ENCODE assay signal across 1 cellular context in genomic region chr5:151896041-151896691, GRCh38.
TF ChIP-seq lines count a peak whose summit lies in the region.

No MANE protein-coding gene starts in this region.

TF ChIP-seq in HEK293, 187 proteins besides CTCF, POLR2A, EP300 and RAD21 (continued from another document and continues in another):
- TF ChIP-seq, protein P1, sequence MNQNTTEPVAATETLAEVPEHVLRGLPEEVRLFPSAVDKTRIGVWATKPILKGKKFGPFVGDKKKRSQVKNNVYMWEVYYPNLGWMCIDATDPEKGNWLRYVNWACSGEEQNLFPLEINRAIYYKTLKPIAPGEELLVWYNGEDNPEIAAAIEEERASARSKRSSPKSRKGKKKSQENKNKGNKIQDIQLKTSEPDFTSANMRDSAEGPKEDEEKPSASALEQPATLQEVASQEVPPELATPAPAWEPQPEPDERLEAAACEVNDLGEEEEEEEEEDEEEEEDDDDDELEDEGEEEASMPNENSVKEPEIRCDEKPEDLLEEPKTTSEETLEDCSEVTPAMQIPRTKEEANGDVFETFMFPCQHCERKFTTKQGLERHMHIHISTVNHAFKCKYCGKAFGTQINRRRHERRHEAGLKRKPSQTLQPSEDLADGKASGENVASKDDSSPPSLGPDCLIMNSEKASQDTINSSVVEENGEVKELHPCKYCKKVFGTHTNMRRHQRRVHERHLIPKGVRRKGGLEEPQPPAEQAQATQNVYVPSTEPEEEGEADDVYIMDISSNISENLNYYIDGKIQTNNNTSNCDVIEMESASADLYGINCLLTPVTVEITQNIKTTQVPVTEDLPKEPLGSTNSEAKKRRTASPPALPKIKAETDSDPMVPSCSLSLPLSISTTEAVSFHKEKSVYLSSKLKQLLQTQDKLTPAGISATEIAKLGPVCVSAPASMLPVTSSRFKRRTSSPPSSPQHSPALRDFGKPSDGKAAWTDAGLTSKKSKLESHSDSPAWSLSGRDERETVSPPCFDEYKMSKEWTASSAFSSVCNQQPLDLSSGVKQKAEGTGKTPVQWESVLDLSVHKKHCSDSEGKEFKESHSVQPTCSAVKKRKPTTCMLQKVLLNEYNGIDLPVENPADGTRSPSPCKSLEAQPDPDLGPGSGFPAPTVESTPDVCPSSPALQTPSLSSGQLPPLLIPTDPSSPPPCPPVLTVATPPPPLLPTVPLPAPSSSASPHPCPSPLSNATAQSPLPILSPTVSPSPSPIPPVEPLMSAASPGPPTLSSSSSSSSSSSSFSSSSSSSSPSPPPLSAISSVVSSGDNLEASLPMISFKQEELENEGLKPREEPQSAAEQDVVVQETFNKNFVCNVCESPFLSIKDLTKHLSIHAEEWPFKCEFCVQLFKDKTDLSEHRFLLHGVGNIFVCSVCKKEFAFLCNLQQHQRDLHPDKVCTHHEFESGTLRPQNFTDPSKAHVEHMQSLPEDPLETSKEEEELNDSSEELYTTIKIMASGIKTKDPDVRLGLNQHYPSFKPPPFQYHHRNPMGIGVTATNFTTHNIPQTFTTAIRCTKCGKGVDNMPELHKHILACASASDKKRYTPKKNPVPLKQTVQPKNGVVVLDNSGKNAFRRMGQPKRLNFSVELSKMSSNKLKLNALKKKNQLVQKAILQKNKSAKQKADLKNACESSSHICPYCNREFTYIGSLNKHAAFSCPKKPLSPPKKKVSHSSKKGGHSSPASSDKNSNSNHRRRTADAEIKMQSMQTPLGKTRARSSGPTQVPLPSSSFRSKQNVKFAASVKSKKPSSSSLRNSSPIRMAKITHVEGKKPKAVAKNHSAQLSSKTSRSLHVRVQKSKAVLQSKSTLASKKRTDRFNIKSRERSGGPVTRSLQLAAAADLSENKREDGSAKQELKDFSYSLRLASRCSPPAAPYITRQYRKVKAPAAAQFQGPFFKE (tag by site-specific recombination; IDR thresholded peaks at IDR 0.05; ENCODE audit: borderline replicate concordance) = no peak
- TF ChIP-seq ZNF10 (tag by site-specific recombination; IDR thresholded peaks at IDR 0.05) (0 out of 2 replicates have a peak, but pooled peaks have one; percentile 21), ZNF449 (tag by site-specific recombination; IDR thresholded peaks at IDR 0.05) (no peak), ZNF416 (tag by site-specific recombination; IDR thresholded peaks at IDR 0.05) (no peak), GLIS1 (tag by site-specific recombination; IDR thresholded peaks at IDR 0.05) (peak; percentile 87), ZNF830 (tag by site-specific recombination; IDR thresholded peaks at IDR 0.05; ENCODE audit: low read depth) (no peak), PRDM6 (tag by site-specific recombination; IDR thresholded peaks at IDR 0.05) (peak; percentile 51; the same call in 1 of the 2 replicates), HOXA7 (CRISPR knock-in tag; IDR thresholded peaks at IDR 0.05; ENCODE audit: borderline replicate concordance) (no peak), INSM2 (tag by site-specific recombination; IDR thresholded peaks at IDR 0.05) (0 out of 2 replicates have a peak, but pooled peaks have one; percentile 11), ZNF2 (tag by site-specific recombination; IDR thresholded peaks at IDR 0.05) (no peak), ZNF76 (tag by site-specific recombination; IDR thresholded peaks at IDR 0.05; ENCODE audit: borderline replicate concordance, low read depth) (no peak), SCRT1 (tag by site-specific recombination; IDR thresholded peaks at IDR 0.05; ENCODE audit: borderline replicate concordance) (no peak), YY1 (tag by site-specific recombination; IDR thresholded peaks at IDR 0.05) (no peak), ZNF138 (tag by site-specific recombination; IDR thresholded peaks at IDR 0.05; ENCODE audit: borderline replicate concordance) (no peak), ZSCAN30 (tag by site-specific recombination; IDR thresholded peaks at IDR 0.05) (no peak), TSHZ1 (tag by site-specific recombination; IDR thresholded peaks at IDR 0.05; ENCODE audit: borderline replicate concordance) (no peak), ZNF280C (tag by site-specific recombination; IDR thresholded peaks at IDR 0.05) (no peak), SALL2 (tag by site-specific recombination; IDR thresholded peaks at IDR 0.05; ENCODE audit: borderline replicate concordance) (no peak), ZNF837 (tag by site-specific recombination; IDR thresholded peaks at IDR 0.05) (no peak), ZNF610 (tag by site-specific recombination; IDR thresholded peaks at IDR 0.05; ENCODE audit: borderline replicate concordance) (no peak), OSR2 (tag by site-specific recombination; IDR thresholded peaks at IDR 0.05) (no peak), BCL11B (tag by site-specific recombination; IDR thresholded peaks at IDR 0.05; ENCODE audit: low read depth) (no peak), ZNF776 (tag by site-specific recombination; IDR thresholded peaks at IDR 0.05; ENCODE audit: borderline replicate concordance) (no peak), ZNF132 (tag by site-specific recombination; IDR thresholded peaks at IDR 0.05; ENCODE audit: borderline replicate concordance) (no peak), ZNF777 (tag by site-specific recombination; IDR thresholded peaks at IDR 0.05; ENCODE audit: borderline replicate concordance) (no peak), ZNF626 (tag by site-specific recombination; IDR thresholded peaks at IDR 0.05) (no peak), ZNF623 (tag by site-specific recombination; IDR thresholded peaks at IDR 0.05) (no peak), SP7 (tag by site-specific recombination; IDR thresholded peaks at IDR 0.05) (peak; percentile 62), MYNN (tag by site-specific recombination; IDR thresholded peaks at IDR 0.05; ENCODE audit: borderline replicate concordance) (no peak), ZNF174 (tag by site-specific recombination; IDR thresholded peaks at IDR 0.05) (no peak), ZNF639 (tag by site-specific recombination; IDR thresholded peaks at IDR 0.05) (no peak), ZNF747 (tag by site-specific recombination; IDR thresholded peaks at IDR 0.05) (no peak)
- TF ChIP-seq, protein P2, sequence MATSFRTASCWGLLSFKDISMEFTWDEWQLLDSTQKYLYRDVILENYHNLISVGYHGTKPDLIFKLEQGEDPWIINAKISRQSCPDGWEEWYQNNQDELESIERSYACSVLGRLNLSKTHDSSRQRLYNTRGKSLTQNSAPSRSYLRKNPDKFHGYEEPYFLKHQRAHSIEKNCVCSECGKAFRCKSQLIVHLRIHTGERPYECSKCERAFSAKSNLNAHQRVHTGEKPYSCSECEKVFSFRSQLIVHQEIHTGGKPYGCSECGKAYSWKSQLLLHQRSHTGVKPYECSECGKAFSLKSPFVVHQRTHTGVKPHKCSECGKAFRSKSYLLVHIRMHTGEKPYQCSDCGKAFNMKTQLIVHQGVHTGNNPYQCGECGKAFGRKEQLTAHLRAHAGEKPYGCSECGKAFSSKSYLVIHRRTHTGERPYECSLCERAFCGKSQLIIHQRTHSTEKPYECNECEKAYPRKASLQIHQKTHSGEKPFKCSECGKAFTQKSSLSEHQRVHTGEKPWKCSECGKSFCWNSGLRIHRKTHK (tag by site-specific recombination; IDR thresholded peaks at IDR 0.05) = no peak
- TF ChIP-seq, protein P3, sequence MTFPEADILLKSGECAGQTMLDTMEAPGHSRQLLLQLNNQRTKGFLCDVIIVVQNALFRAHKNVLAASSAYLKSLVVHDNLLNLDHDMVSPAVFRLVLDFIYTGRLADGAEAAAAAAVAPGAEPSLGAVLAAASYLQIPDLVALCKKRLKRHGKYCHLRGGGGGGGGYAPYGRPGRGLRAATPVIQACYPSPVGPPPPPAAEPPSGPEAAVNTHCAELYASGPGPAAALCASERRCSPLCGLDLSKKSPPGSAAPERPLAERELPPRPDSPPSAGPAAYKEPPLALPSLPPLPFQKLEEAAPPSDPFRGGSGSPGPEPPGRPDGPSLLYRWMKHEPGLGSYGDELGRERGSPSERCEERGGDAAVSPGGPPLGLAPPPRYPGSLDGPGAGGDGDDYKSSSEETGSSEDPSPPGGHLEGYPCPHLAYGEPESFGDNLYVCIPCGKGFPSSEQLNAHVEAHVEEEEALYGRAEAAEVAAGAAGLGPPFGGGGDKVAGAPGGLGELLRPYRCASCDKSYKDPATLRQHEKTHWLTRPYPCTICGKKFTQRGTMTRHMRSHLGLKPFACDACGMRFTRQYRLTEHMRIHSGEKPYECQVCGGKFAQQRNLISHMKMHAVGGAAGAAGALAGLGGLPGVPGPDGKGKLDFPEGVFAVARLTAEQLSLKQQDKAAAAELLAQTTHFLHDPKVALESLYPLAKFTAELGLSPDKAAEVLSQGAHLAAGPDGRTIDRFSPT (tag by site-specific recombination; IDR thresholded peaks at IDR 0.05) = peak; percentile 36; the same call in 1 of the 2 replicates
